ENCODE assay signal across 25 cellular contexts in the genomic region with DNA sequence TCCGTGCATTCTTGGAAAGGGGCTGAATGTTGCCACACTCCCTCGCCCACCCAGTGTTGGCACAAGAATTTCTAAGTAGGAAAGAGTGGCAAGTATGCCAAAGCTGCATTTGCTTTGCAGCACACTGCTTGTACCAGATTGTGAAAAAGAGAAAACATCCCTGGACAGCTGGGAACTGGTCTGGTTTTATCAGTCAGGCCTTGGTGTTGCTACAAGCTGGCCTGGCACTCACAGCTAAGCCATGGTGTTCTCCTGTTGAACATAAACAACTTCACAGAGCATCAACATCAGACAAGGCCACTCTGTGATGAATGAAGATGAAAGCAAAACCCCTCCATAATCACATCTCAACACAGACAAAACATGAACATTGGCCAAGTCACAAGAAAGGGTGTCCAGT. TPM values are rescaled to one million over a fixed set of nuclear protein-coding genes. Genes with fewer than 3 reads are reported as not detected.
DNase-seq lines count a peak whose midpoint lies in the region; ATAC-seq and TF ChIP-seq lines count a peak whose summit lies in the region.
"Had no signal": no experiment of that assay in that cellular context is flagged by ENCODE, and none has a peak within 500 bp of the region (broad histone marks: within the 10 kb centered on the region; RNA-seq: fewer than 3 reads in every experiment).

No MANE protein-coding gene starts in this region.

- H4K91ac ChIP-seq in neuronal stem cell (ENCODE audit: low read depth, low read length, poor library complexity) = no peak overlapping the region

- no peak overlapping the region for H3K4ac ChIP-seq in neuronal stem cell (ENCODE audit: low read length)

- H2BK5ac ChIP-seq in neuronal stem cell (ENCODE audit: low read length) = no peak overlapping the region

- no peaks in the 10 kb centered on the region for H3K9me3 Mint-ChIP-seq in activated naive CD4-positive, alpha-beta T cell treated with anti-CD3 and anti-CD28 coated beads, Interleukin-2, amount 10 ng/mL, durations not matched to agents 7 days and 5 days
- H3K9me3 Mint-ChIP-seq in CD4-positive, alpha-beta T cell = no peaks in the 10 kb centered on the region
- no peaks in the 10 kb centered on the region for H3K9me3 Mint-ChIP-seq in activated CD8-positive, alpha-beta memory T cell treated with anti-CD3 and anti-CD28 coated beads, Interleukin-2, amount 10 ng/mL, durations not matched to agents 7 days and 5 days (ENCODE audit: low read depth)
- H3K9me3 Mint-ChIP-seq: CD4-positive, CD25-positive, alpha-beta regulatory T cell; GM23338 had no signal

- H2BK15ac ChIP-seq in neuronal stem cell (ENCODE audit: low read length) = no peak overlapping the region

- no peak for TF ChIP-seq CTCF in CD4-positive, alpha-beta T cell (IDR thresholded peaks at IDR 0.05)

- no peak for ATAC-seq in CD4-positive, alpha-beta T cell (ENCODE audit: poor library complexity)
- no peak for ATAC-seq in activated CD8-positive, alpha-beta memory T cell treated with anti-CD3 and anti-CD28 coated beads, Interleukin-2, amount 10 ng/mL, durations not matched to agents 7 days and 5 days
- ATAC-seq: GM23338, PC-3 had no signal

- no peaks in the 10 kb centered on the region for H3K9me3 ChIP-seq in CD4-positive, alpha-beta T cell (ENCODE audit: control insufficient read depth, low read length)
- H3K9me3 ChIP-seq in neuronal stem cell (replicated peaks in 1 of 2; ENCODE audit: control insufficient read depth in 2 of 2, insufficient read depth in 1 of 2, low read depth in 1 of 2, low read length in 2 of 2) = no peaks in the 10 kb centered on the region
- H3K9me3 ChIP-seq: BLaER1, SJSA1 had no signal

- no peak overlapping the region for H3K4me2 ChIP-seq in neuronal stem cell (ENCODE audit: insufficient read depth, low read length, poor library complexity, severe bottlenecking)
- H3K4me2 ChIP-seq: BLaER1, GM23338 had no signal

- peaks cover 4 to 14% of the 10 kb centered on the region in 2 donors for H3K4me1 ChIP-seq in neuronal stem cell (ENCODE audit: control insufficient read depth in 2 of 2, insufficient read depth in 1 of 2, low read depth in 1 of 2, low read length in 2 of 2)

- no peak overlapping the region for H3K4me3 Mint-ChIP-seq in activated naive CD4-positive, alpha-beta T cell treated with anti-CD3 and anti-CD28 coated beads, Interleukin-2, amount 10 ng/mL, durations not matched to agents 7 days and 5 days
- H3K4me3 Mint-ChIP-seq in CD4-positive, alpha-beta T cell = no peak overlapping the region
- H3K4me3 Mint-ChIP-seq in activated CD8-positive, alpha-beta memory T cell treated with anti-CD3 and anti-CD28 coated beads, Interleukin-2, amount 10 ng/mL, durations not matched to agents 7 days and 5 days = no peak overlapping the region
- H3K4me3 Mint-ChIP-seq: GM23338 had no signal

- H3K36me3 ChIP-seq in neuronal stem cell (replicated peaks in 1 of 2; ENCODE audit: control insufficient read depth in 2 of 2, insufficient read depth in 2 of 2, low read length in 2 of 2) = no peaks in the 10 kb centered on the region
- H3K36me3 ChIP-seq: BLaER1, SJSA1 had no signal

- peak; percentile 2 for DNase-seq in activated naive CD4-positive, alpha-beta T cell treated with anti-CD3 and anti-CD28 coated beads, Interleukin-2, amount 10 ng/mL, durations not matched to agents 7 days and 5 days
- no peak for DNase-seq in activated naive CD4-positive, alpha-beta T cell treated with Interleukin-2 at 50 U/mL for 16 hours
- DNase-seq in CD4-positive, alpha-beta T cell = no peak
- DNase-seq in activated CD8-positive, alpha-beta memory T cell treated with anti-CD3 and anti-CD28 coated beads, Interleukin-2, amount 10 ng/mL, durations not matched to agents 7 days and 5 days = peak; percentile 18
- DNase-seq in neuronal stem cell (ENCODE audit: low spot score) = no peak
- no peak for DNase-seq in NCI-H2171 treated with DMSO at 0.1 percent for 48 hours (lab: John Stamatoyannopoulos, UW)
- DNase-seq in activated CD4-positive, alpha-beta T cell treated with anti-CD3 and anti-CD28 coated beads, Interleukin-2, amount 50 U/mL, for 4 hours = no peak
- DNase-seq in T-helper 1 cell = no peak
- DNase-seq: CD4-positive, CD25-positive, alpha-beta regulatory T cell; COR-L47; DMS53; HCEC 1CT; KBM-7; MV-4-11; NCI-H1105; NCI-H1436 treated with DMSO at 0.1 percent for 48 hours; NCI-H187 treated with DMSO at 0.1 percent for 48 hours; NCI-H446; NCI-H524 treated with DMSO at 0.1 percent for 48 hours; NCI-H82; NK-92 treated with Interleukin-12 subunit alpha and Interleukin-12 subunit beta, amount 100 ng/mL, for 24 hours; PC-3 had no signal

- no peak overlapping the region for H3K23ac ChIP-seq in neuronal stem cell (ENCODE audit: low read depth, low read length, poor library complexity)

- H3K14ac ChIP-seq in neuronal stem cell (ENCODE audit: low read length) = no peak overlapping the region

- H3K27me3 Mint-ChIP-seq in activated naive CD4-positive, alpha-beta T cell treated with anti-CD3 and anti-CD28 coated beads, Interleukin-2, amount 10 ng/mL, durations not matched to agents 7 days and 5 days = no peaks in the 10 kb centered on the region
- H3K27me3 Mint-ChIP-seq in CD4-positive, alpha-beta T cell = no peaks in the 10 kb centered on the region
- H3K27me3 Mint-ChIP-seq in activated CD8-positive, alpha-beta memory T cell treated with anti-CD3 and anti-CD28 coated beads, Interleukin-2, amount 10 ng/mL, durations not matched to agents 7 days and 5 days = no peaks in the 10 kb centered on the region
- H3K27me3 Mint-ChIP-seq: CD4-positive, CD25-positive, alpha-beta regulatory T cell had no signal

- H2AK5ac ChIP-seq in neuronal stem cell (ENCODE audit: low read depth, low read length) = no peak overlapping the region

- no peak overlapping the region for H3K27ac Mint-ChIP-seq in activated naive CD4-positive, alpha-beta T cell treated with anti-CD3 and anti-CD28 coated beads, Interleukin-2, amount 10 ng/mL, durations not matched to agents 7 days and 5 days
- H3K27ac Mint-ChIP-seq in CD4-positive, alpha-beta T cell = peak overlapping the region; percentile 93
- no peak overlapping the region for H3K27ac Mint-ChIP-seq in activated CD8-positive, alpha-beta memory T cell treated with anti-CD3 and anti-CD28 coated beads, Interleukin-2, amount 10 ng/mL, durations not matched to agents 7 days and 5 days
- H3K27ac Mint-ChIP-seq: GM23338 had no signal

- CTCF ChIA-PET in activated naive CD4-positive, alpha-beta T cell treated with anti-CD3 and anti-CD28 coated beads, Interleukin-2, amount 10 ng/mL, durations not matched to agents 7 days and 5 days (lab: Charles Lee) = interaction anchor here (1.0 to 10.8 kb wide), 2 partner anchors 40 to 47 kb away, joined by 3 to 134 read pairs; no protein-coding TSS in a partner anchor
- CTCF ChIA-PET in CD4-positive, alpha-beta T cell (lab: Charles Lee) = interaction anchor here (6.4 kb wide), 1 partner anchor 41 kb away, joined by 50 read pairs; no protein-coding TSS in a partner anchor
- CTCF ChIA-PET in activated CD8-positive, alpha-beta memory T cell treated with anti-CD3 and anti-CD28 coated beads, Interleukin-2, amount 10 ng/mL, durations not matched to agents 7 days and 5 days (lab: Charles Lee) = interaction anchor here (1.2 to 10.7 kb wide), 2 partner anchors 9 to 39 kb away, joined by 3 to 143 read pairs; no protein-coding TSS in a partner anchor

- POLR2A ChIA-PET in CD4-positive, alpha-beta T cell (lab: Charles Lee) = no interaction called here

- intact Hi-C loops in CD4-positive, alpha-beta T cell (cut with DNase I, micrococcal nuclease) = no loop called here

- no CpG with 5 or more reads among the region's 2 CpGs for WGBS in neuronal stem cell (ENCODE audit: extremely low coverage in 2 of 2, insufficient read length in 2 of 2, insufficient replicate concordance in 1 of 2), 2 donors

- H2AFZ ChIP-seq in neuronal stem cell (ENCODE audit: low read length) = no peak overlapping the region
- H2AFZ ChIP-seq: GM23338 had no signal

- no peak overlapping the region for H2BK120ac ChIP-seq in neuronal stem cell (ENCODE audit: low read depth, low read length)

- no peak overlapping the region for H2BK12ac ChIP-seq in neuronal stem cell (ENCODE audit: low read length)

- H3K4me3 ChIP-seq in neuronal stem cell (ENCODE audit: low read length in 2 of 2) = no peak overlapping the region
- H3K4me3 ChIP-seq: BLaER1, GM23338, SJSA1 had no signal

- H3K4me1 Mint-ChIP-seq in activated naive CD4-positive, alpha-beta T cell treated with anti-CD3 and anti-CD28 coated beads, Interleukin-2, amount 10 ng/mL, durations not matched to agents 7 days and 5 days = peaks cover 71% of the 10 kb centered on the region
- H3K4me1 Mint-ChIP-seq in CD4-positive, alpha-beta T cell (ENCODE audit: low read depth) = peaks cover 66% of the 10 kb centered on the region
- H3K4me1 Mint-ChIP-seq in activated CD8-positive, alpha-beta memory T cell treated with anti-CD3 and anti-CD28 coated beads, Interleukin-2, amount 10 ng/mL, durations not matched to agents 7 days and 5 days = peaks cover 53% of the 10 kb centered on the region

- peaks cover 3% of the 10 kb centered on the region for H3K36me3 Mint-ChIP-seq in activated naive CD4-positive, alpha-beta T cell treated with anti-CD3 and anti-CD28 coated beads, Interleukin-2, amount 10 ng/mL, durations not matched to agents 7 days and 5 days
- H3K36me3 Mint-ChIP-seq in CD4-positive, alpha-beta T cell (ENCODE audit: low read depth) = peaks cover 19% of the 10 kb centered on the region
- no peaks in the 10 kb centered on the region for H3K36me3 Mint-ChIP-seq in activated CD8-positive, alpha-beta memory T cell treated with anti-CD3 and anti-CD28 coated beads, Interleukin-2, amount 10 ng/mL, durations not matched to agents 7 days and 5 days
- H3K36me3 Mint-ChIP-seq: CD4-positive, CD25-positive, alpha-beta regulatory T cell had no signal

- no peak overlapping the region for H3K9ac ChIP-seq in neuronal stem cell (ENCODE audit: low read depth, low read length, poor library complexity)
- H3K9ac ChIP-seq: BLaER1 had no signal

- H3K27ac ChIP-seq in CD4-positive, alpha-beta T cell (ENCODE audit: low read depth, low read length) = no peak overlapping the region
- H3K27ac ChIP-seq in neuronal stem cell (replicated peaks; ENCODE audit: low read length) = no peak overlapping the region
- H3K27ac ChIP-seq: BLaER1, SJSA1 had no signal

- peak overlapping the region; percentile 16 for H3K18ac ChIP-seq in neuronal stem cell (ENCODE audit: low read length)

- no peaks in the 10 kb centered on the region for H3K79me1 ChIP-seq in neuronal stem cell (ENCODE audit: low read depth, low read length)

- H4K8ac ChIP-seq in neuronal stem cell (ENCODE audit: low read depth, low read length) = no peak overlapping the region

- H3K27me3 ChIP-seq in CD4-positive, alpha-beta T cell (ENCODE audit: control insufficient read depth, insufficient read depth, low read length) = no peaks in the 10 kb centered on the region
- peaks cover 2 to 74% (median 18%) of the 10 kb centered on the region in 3 experiments for H3K27me3 ChIP-seq in neuronal stem cell (ENCODE audit: control insufficient read depth in 3 of 3, insufficient read depth in 3 of 3, low read depth in 1 of 3, low read length in 3 of 3)
- H3K27me3 ChIP-seq: SJSA1 had no signal

RNA-seq across cellular contexts. Expression of a gene that starts 4.2 kb away (rescaled TPM):
- total RNA-seq in CD4-positive, alpha-beta T cell = 100 to 1,000 TPM; 166 to 170 TPM
- total RNA-seq in activated CD8-positive, alpha-beta memory T cell treated with anti-CD3 and anti-CD28 coated beads, Interleukin-2, amount 10 ng/mL, durations not matched to agents 7 days and 5 days = 10 to 100 TPM; 30.2 to 32.4 TPM
- 11.7 TPM for polyA plus RNA-seq in neuronal stem cell (2013, experiment 1 of 2)
- polyA plus RNA-seq in neuronal stem cell (2013, experiment 2 of 2) = 11.8 TPM

RNA-seq across cellular contexts. Expression of a gene that starts 20.3 kb away (rescaled TPM):
- 1,000 to 10,000 TPM; 1,969 to 2,001 TPM for total RNA-seq in CD4-positive, alpha-beta T cell
- 1,000 to 10,000 TPM; 3,578 to 3,807 TPM for total RNA-seq in activated CD8-positive, alpha-beta memory T cell treated with anti-CD3 and anti-CD28 coated beads, Interleukin-2, amount 10 ng/mL, durations not matched to agents 7 days and 5 days
- 1,798 TPM for polyA plus RNA-seq in neuronal stem cell (2013, experiment 1 of 2)
- polyA plus RNA-seq in neuronal stem cell (2013, experiment 2 of 2) = 1,767 TPM

Comparison
In these comparisons a context has a peak if more than half of its experiments do, and no peak if none do; other contexts are left out.
1. DNase-seq: peak in activated naive CD4-positive, alpha-beta T cell treated with anti-CD3 and anti-CD28 coated beads, Interleukin-2, amount 10 ng/mL, durations not matched to agents 7 days and 5 days (single experiment) and activated CD8-positive, alpha-beta memory T cell treated with anti-CD3 and anti-CD28 coated beads, Interleukin-2, amount 10 ng/mL, durations not matched to agents 7 days and 5 days (single experiment); none in activated naive CD4-positive, alpha-beta T cell treated with Interleukin-2 at 50 U/mL for 16 hours (single experiment), CD4-positive, alpha-beta T cell (0 of 10), neuronal stem cell (single experiment), NCI-H2171 treated with DMSO at 0.1 percent for 48 hours (single experiment), activated CD4-positive, alpha-beta T cell treated with anti-CD3 and anti-CD28 coated beads, Interleukin-2, amount 50 U/mL, for 4 hours (0 of 2) and T-helper 1 cell (0 of 5).
2. RNA of a gene that starts 4.2 kb away (total RNA-seq): 166 to 170 TPM in CD4-positive, alpha-beta T cell; 30.2 to 32.4 TPM in activated CD8-positive, alpha-beta memory T cell treated with anti-CD3 and anti-CD28 coated beads, Interleukin-2, amount 10 ng/mL, durations not matched to agents 7 days and 5 days; every median in the first group is over 4 times any median in the second.